In the genomic region with DNA sequence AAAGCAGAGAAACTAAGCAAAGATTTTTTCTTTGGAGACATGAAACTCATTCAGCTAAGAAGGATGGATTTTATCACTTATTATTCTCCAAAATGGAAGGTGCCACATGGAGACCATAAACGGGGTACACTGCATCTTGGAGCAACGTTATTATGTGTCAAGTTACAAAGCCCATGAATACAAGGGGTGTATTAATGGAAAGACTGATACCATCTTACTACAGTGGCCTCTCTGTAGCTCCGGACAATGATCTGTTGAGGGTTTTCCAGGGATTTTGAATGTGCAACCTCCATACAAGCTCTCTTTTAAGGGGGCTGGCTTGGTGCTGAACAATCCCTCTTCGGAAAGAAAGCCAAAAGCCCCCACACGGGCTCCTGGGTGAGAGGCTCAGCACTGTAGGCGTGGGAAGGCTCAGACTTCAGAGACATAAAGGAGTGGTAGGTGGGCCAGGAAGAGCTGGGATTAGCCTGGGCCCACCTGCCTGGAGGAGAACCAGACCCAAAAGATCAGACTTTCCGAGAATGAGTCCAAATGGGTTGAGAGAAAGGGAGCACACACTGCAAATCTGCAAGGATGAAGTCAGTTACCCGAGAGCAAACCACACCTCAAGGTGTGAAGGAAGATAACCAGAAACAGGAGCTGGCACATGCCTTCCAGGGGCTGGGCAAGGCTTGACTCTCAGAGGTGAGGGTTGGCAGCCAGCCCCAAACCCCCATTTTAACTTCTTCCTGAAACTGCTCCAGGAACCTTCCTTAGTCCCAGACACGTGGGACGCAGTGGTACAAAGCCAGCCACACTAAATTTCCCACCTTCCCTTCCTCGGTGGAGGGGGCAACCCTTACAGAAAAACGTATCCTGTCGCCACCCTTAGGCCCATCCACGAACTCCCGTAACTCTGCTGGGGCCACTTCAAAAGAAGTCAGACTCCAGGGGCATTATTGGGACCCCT, we compare ENCODE assay signal across 8 cellular contexts. TPM values are rescaled to one million over a fixed set of nuclear protein-coding genes. Genes with fewer than 3 reads are reported as not detected.
DNase-seq lines count a peak whose midpoint lies in the region; ATAC-seq, FAIRE-seq and TF ChIP-seq lines count a peak whose summit lies in the region.

No MANE protein-coding gene starts in this region.

- H3K27ac ChIP-seq in HEK293 (ENCODE audit: extremely low read depth, low read depth, low read length) (peak overlapping the region; percentile 63; the same call in 1 of the 2 replicates), WERI-Rb-1 (peak overlapping the region; percentile 90), cardiac muscle cell (peak overlapping the region; percentile 99)

- H3K27me3 ChIP-seq in WERI-Rb-1 (ENCODE audit: insufficient read depth, low read depth, severe bottlenecking) (no peaks in the 10 kb centered on the region), cardiac muscle cell (no peaks in the 10 kb centered on the region)

- CTCF ChIA-PET in HEK293 (lab: Yijun Ruan, JAX), result interaction anchor here (0.6 to 2.1 kb wide), 6 partner anchors 11 to 102 kb away, joined by 3 to 11 read pairs (median 4); no protein-coding TSS in a partner anchor

- DNase-seq in WERI-Rb-1 (no peak), cardiac muscle cell (ENCODE audit: low read depth in 1 of 2, low spot score in 1 of 2) (no peak), retinal pigment epithelial cell (ENCODE audit: low read depth) (no peak), GM19239 (ENCODE audit: insufficient read length, low spot score) (no peak), NCI-H2196 treated with DMSO at 0.1 percent for 48 hours (lab: John Stamatoyannopoulos, UW; ENCODE audit: unreplicated experiment) (no peak)

- H3K36me3 ChIP-seq in HEK293 (ENCODE audit: control insufficient read depth in 2 of 2, insufficient read depth in 1 of 2, low read length in 2 of 2) (no peaks in the 10 kb centered on the region), WERI-Rb-1 (peaks cover 17% of the 10 kb centered on the region), cardiac muscle cell (no peaks in the 10 kb centered on the region)

- H3K9me3 ChIP-seq in HEK293 (ENCODE audit: control insufficient read depth, insufficient read depth, low read depth, low read length), result no peaks in the 10 kb centered on the region
- no peaks in the 10 kb centered on the region for H3K9me3 ChIP-seq in WERI-Rb-1 (ENCODE audit: severe bottlenecking)
- H3K9me3 ChIP-seq in cardiac muscle cell (ENCODE audit: low read depth), result no peaks in the 10 kb centered on the region

- peak; percentile 30; the same call in 1 of the 2 replicates for TF ChIP-seq CTCF in HEK293 (tag by site-specific recombination; IDR thresholded peaks at IDR 0.05)
- TF ChIP-seq CTCF in WERI-Rb-1 (IDR thresholded peaks at IDR 0.05; ENCODE audit: low read depth, low read length), result no peak
- no peak for TF ChIP-seq CTCF in cardiac muscle cell (IDR thresholded peaks at IDR 0.05; ENCODE audit: low read depth, low read length)
- TF ChIP-seq CTCF in retinal pigment epithelial cell (conservative IDR thresholded peaks at IDR 0.05; ENCODE audit: low read depth, low read length), result no peak

- H3K4me3 ChIP-seq in HEK293 (ENCODE audit: low read depth, low read length), result peak overlapping the region; percentile 67
- H3K4me3 ChIP-seq in WERI-Rb-1 (ENCODE audit: low read depth, low read length), result peak overlapping the region; percentile 95
- H3K4me3 ChIP-seq in cardiac muscle cell, result peak overlapping the region; percentile 74
- peak overlapping the region; percentile 97 for H3K4me3 ChIP-seq in retinal pigment epithelial cell (ENCODE audit: low read length)

- H3K4me1 ChIP-seq in HEK293 (ENCODE audit: control insufficient read depth, insufficient read depth, low read length) (peaks cover 13% of the 10 kb centered on the region), cardiac muscle cell (ENCODE audit: low read depth) (peaks cover 37% of the 10 kb centered on the region)

- no peak for FAIRE-seq in GM19239 (lab: Jason Lieb, UNC)

- ATAC-seq in HG02610 (IDR thresholded peaks at IDR 0.05; ENCODE audit: unreplicated experiment), result no peak
- no peak for ATAC-seq in GM21423 (IDR thresholded peaks at IDR 0.05; ENCODE audit: unreplicated experiment)

- POLR2A ChIA-PET in HEK293 (lab: Yijun Ruan, JAX), result interaction anchor here (0.7 to 0.8 kb wide), 2 partner anchors 338 to 1294 kb away, joined by 3 to 9 read pairs; a partner anchor contains a TSS

TF ChIP-seq in HEK293, 187 proteins besides CTCF, POLR2A, EP300 and RAD21 (continues in another document):
- TF ChIP-seq ZNF670 (tag by site-specific recombination; IDR thresholded peaks at IDR 0.05; ENCODE audit: low read depth), result no peak
- no peak for TF ChIP-seq SP3 (tag by site-specific recombination; IDR thresholded peaks at IDR 0.05)
- TF ChIP-seq ZNF658 (tag by site-specific recombination; IDR thresholded peaks at IDR 0.05), result no peak
- no peak for TF ChIP-seq GLIS1 (tag by site-specific recombination; IDR thresholded peaks at IDR 0.05)
- TF ChIP-seq, protein P1, sequence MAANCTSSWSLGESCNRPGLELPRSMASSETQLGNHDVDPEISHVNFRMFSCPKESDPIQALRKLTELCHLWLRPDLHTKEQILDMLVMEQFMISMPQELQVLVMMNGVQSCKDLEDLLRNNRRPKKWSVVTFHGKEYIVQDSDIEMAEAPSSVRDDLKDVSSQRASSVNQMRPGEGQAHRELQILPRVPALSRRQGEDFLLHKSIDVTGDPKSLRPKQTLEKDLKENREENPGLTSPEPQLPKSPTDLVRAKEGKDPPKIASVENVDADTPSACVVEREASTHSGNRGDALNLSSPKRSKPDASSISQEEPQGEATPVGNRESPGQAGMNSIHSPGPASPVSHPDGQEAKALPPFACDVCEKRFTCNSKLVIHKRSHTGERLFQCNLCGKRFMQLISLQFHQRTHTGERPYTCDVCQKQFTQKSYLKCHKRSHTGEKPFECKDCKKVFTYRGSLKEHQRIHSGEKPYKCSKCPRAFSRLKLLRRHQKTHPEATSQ (tag by site-specific recombination; IDR thresholded peaks at IDR 0.05), result no peak
- no peak for TF ChIP-seq ZNF785 (tag by site-specific recombination; IDR thresholded peaks at IDR 0.05)
- peak; percentile 56 for TF ChIP-seq KLF1 (tag by site-specific recombination; IDR thresholded peaks at IDR 0.05)
- TF ChIP-seq ZFHX2 (tag by site-specific recombination; conservative IDR thresholded peaks at IDR 0.05), result peak; percentile 49; the same call in 1 of the 2 replicates
- TF ChIP-seq ZNF266 (tag by site-specific recombination; IDR thresholded peaks at IDR 0.05; ENCODE audit: low read depth), result no peak
- 0 out of 2 replicates have a peak, but pooled peaks have one; percentile 25 for TF ChIP-seq IKZF3 (tag by site-specific recombination; IDR thresholded peaks at IDR 0.05)
- TF ChIP-seq, protein P2, sequence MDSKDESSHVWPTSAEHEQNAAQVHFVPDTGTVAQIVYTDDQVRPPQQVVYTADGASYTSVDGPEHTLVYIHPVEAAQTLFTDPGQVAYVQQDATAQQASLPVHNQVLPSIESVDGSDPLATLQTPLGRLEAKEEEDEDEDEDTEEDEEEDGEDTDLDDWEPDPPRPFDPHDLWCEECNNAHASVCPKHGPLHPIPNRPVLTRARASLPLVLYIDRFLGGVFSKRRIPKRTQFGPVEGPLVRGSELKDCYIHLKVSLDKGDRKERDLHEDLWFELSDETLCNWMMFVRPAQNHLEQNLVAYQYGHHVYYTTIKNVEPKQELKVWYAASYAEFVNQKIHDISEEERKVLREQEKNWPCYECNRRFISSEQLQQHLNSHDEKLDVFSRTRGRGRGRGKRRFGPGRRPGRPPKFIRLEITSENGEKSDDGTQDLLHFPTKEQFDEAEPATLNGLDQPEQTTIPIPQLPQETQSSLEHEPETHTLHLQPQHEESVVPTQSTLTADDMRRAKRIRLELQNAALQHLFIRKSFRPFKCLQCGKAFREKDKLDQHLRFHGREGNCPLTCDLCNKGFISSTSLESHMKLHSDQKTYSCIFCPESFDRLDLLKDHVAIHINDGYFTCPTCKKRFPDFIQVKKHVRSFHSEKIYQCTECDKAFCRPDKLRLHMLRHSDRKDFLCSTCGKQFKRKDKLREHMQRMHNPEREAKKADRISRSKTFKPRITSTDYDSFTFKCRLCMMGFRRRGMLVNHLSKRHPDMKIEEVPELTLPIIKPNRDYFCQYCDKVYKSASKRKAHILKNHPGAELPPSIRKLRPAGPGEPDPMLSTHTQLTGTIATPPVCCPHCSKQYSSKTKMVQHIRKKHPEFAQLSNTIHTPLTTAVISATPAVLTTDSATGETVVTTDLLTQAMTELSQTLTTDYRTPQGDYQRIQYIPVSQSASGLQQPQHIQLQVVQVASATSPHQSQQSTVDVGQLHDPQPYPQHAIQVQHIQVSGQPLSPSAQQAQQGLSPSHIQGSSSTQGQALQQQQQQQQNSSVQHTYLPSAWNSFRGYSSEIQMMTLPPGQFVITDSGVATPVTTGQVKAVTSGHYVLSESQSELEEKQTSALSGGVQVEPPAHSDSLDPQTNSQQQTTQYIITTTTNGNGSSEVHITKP (tag by site-specific recombination; IDR thresholded peaks at IDR 0.05), result peak; percentile 88
- no peak for TF ChIP-seq ZNF350 (tag by site-specific recombination; IDR thresholded peaks at IDR 0.05)
- TF ChIP-seq, protein P3, sequence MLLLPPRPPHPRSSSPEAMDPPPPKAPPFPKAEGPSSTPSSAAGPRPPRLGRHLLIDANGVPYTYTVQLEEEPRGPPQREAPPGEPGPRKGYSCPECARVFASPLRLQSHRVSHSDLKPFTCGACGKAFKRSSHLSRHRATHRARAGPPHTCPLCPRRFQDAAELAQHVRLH (tag by site-specific recombination; IDR thresholded peaks at IDR 0.05), result no peak
- TF ChIP-seq ZNF248 (tag by site-specific recombination; IDR thresholded peaks at IDR 0.05), result no peak
- no peak for TF ChIP-seq KLF8 (tag by site-specific recombination; IDR thresholded peaks at IDR 0.05)
- peak; percentile 67 for TF ChIP-seq ZXDB (tag by site-specific recombination; IDR thresholded peaks at IDR 0.05)
- TF ChIP-seq ZNF239 (tag by site-specific recombination; IDR thresholded peaks at IDR 0.05), result no peak
- no peak for TF ChIP-seq ZNF214 (tag by site-specific recombination; IDR thresholded peaks at IDR 0.05; ENCODE audit: borderline replicate concordance)
- TF ChIP-seq ZBTB17 (tag by site-specific recombination; IDR thresholded peaks at IDR 0.05), result peak; percentile 51
- no peak for TF ChIP-seq ZNF416 (tag by site-specific recombination; IDR thresholded peaks at IDR 0.05)

RNA-seq across cellular contexts. Expression of a gene that starts 1.5 kb away (rescaled TPM):
- total RNA-seq in cardiac muscle cell, result 47.3 and 52.1 TPM in 2 replicates
- polyA plus RNA-seq in cardiac muscle cell, result 31.7 and 47.4 TPM in 2 replicates

RNA-seq across cellular contexts. Expression of a gene that starts 59.2 kb away (rescaled TPM):
- total RNA-seq in cardiac muscle cell, result 36.1 and 38.4 TPM in 2 replicates
- 16.3 and 18.3 TPM in 2 replicates for polyA plus RNA-seq in cardiac muscle cell
